In genomic region chr6:134908906-134909516, GRCh38 we compare ENCODE assay signal across 9 cellular contexts. TPM values are rescaled to one million over a fixed set of nuclear protein-coding genes. Genes with fewer than 3 reads are reported as not detected.
DNase-seq lines count a peak whose midpoint lies in the region; ATAC-seq and TF ChIP-seq lines count a peak whose summit lies in the region.
"Had no signal": no experiment of that assay in that cellular context is flagged by ENCODE, and none has a peak within 500 bp of the region (broad histone marks: within the 10 kb centered on the region; RNA-seq: fewer than 3 reads in every experiment).

No MANE protein-coding gene starts in this region.

- POLR2A ChIA-PET in HCT116 (lab: Charles Lee), result interaction anchor here (1.0 to 1.4 kb wide), 2 partner anchors 10 to 12 kb away, joined by 3 to 4 read pairs; no protein-coding TSS in a partner anchor

- intact Hi-C loops in HCT116 (cut with micrococcal nuclease) (no loop called here), sciatic nerve (cut with DNase I) (no loop called here)

- RAD21 ChIA-PET in HCT116 (lab: Charles Lee; ENCODE audit: low non-redundant PET in 1 of 2, low total read pairs in 2 of 2, uncharacterized antibody in 2 of 2, unreplicated experiment in 2 of 2), result no interaction called here

- H3K4me1 ChIP-seq in HCT116 (ENCODE audit: control insufficient read depth in 1 of 2, insufficient read depth in 2 of 2, low read length in 2 of 2) (peaks cover 12 to 30% of the 10 kb centered on the region in 2 experiments), foreskin keratinocyte (peaks cover 42% of the 10 kb centered on the region), SJCRH30 (no peaks in the 10 kb centered on the region)

- BruUV-seq in HCT116 (replicated peaks; lab: Mats Ljungman, UMichigan), result no TSS peak

- TF ChIP-seq CTCF in HCT116 (IDR thresholded peaks at IDR 0.05 in 2 of 3, conservative IDR thresholded peaks at IDR 0.05 in 1 of 3; ENCODE audit: borderline replicate concordance in 1 of 3, insufficient read depth in 1 of 3, low read depth in 2 of 3, low read length in 2 of 3), result no peak
- TF ChIP-seq CTCF in foreskin keratinocyte (conservative IDR thresholded peaks at IDR 0.05), result no peak

- H3K4me3 ChIP-seq in HCT116 (replicated peaks in 1 of 2; ENCODE audit: low read depth in 1 of 2, low read length in 2 of 2) (peak overlapping the region; percentile 21 to 27), SJCRH30 (no peak overlapping the region)

- no peaks in the 10 kb centered on the region for H3K9me2 ChIP-seq in HCT116 (ENCODE audit: insufficient read depth)

- CTCF ChIA-PET in HCT116 (lab: Charles Lee), result interaction anchor here (0.6 to 2.3 kb wide), 3 partner anchors 9 to 32 kb away, joined by 3 to 9 read pairs (median 6); no protein-coding TSS in a partner anchor

- no peaks in the 10 kb centered on the region for H3K79me2 ChIP-seq in HCT116 (ENCODE audit: insufficient read depth, low read length)

- H3K9me3 ChIP-seq in HCT116 (ENCODE audit: control insufficient read depth in 1 of 2, insufficient read depth in 1 of 2, low read depth in 1 of 2, low read length in 2 of 2) (no peaks in the 10 kb centered on the region), SJCRH30 (replicated peaks) (no peaks in the 10 kb centered on the region)

- peak overlapping the region; percentile 40; the same call in 1 of the 2 replicates for H3K27ac ChIP-seq in HCT116 (ENCODE audit: low read depth, low read length)
- H3K27ac ChIP-seq in foreskin keratinocyte, result peak overlapping the region; percentile 100
- no peak overlapping the region for H3K27ac ChIP-seq in SJCRH30
- H3K27ac ChIP-seq: KMS-11 had no signal

- no peaks in the 10 kb centered on the region for H4K20me1 ChIP-seq in HCT116 (ENCODE audit: insufficient read depth)

- TF ChIP-seq POLR2A in HCT116 (IDR thresholded peaks at IDR 0.05; ENCODE audit: borderline replicate concordance, extremely low read depth, insufficient read depth, insufficient read length), result no peak

- peak overlapping the region; percentile 69 for H3K4me2 ChIP-seq in HCT116 (ENCODE audit: low read length)
- H3K4me2 ChIP-seq: KMS-11 had no signal

- no peak for TF ChIP-seq RAD21 in HCT116 (IDR thresholded peaks at IDR 0.05; ENCODE audit: low read depth)

- H3K27me3 ChIP-seq in HCT116 (ENCODE audit: insufficient read depth, low read length) (no peaks in the 10 kb centered on the region), foreskin keratinocyte (no peaks in the 10 kb centered on the region), SJCRH30 (no peaks in the 10 kb centered on the region)

- peak overlapping the region; percentile 34 for H2AFZ ChIP-seq in HCT116 (ENCODE audit: low read depth, low read length, poor library complexity, severe bottlenecking)

- peak overlapping the region; percentile 37 for H3K9ac ChIP-seq in HCT116 (ENCODE audit: low read length)
- H3K9ac ChIP-seq: KMS-11 had no signal

- DNase-seq in HCT116 (ENCODE audit: low read depth, low spot score) (peak; percentile 64), SK-MEL-5 (ENCODE audit: low read depth, low spot score) (peak; percentile 67), foreskin keratinocyte (peak; percentile 100), sciatic nerve (ENCODE audit: low spot score) (peak; percentile 77), SJCRH30 (no peak)
- DNase-seq in effector CD8-positive, alpha-beta T cell (lab: John Stamatoyannopoulos, UW), result no peak

- ATAC-seq in HCT116, result peak; percentile 80
- peak; percentile 87 for ATAC-seq in foreskin keratinocyte
- peak; percentile 97 for ATAC-seq in sciatic nerve
- ATAC-seq in GM21723 (IDR thresholded peaks at IDR 0.05; ENCODE audit: unreplicated experiment), result no peak
- ATAC-seq in HG02973 (IDR thresholded peaks at IDR 0.05; ENCODE audit: unreplicated experiment), result no peak

- in situ Hi-C loops in SK-MEL-5 (cut with HindIII; ENCODE audit: low pct_unique_long_range_greater_than_20kb, low sequenced_read_pairs), result no loop called here

- H3K36me3 ChIP-seq in HCT116 (ENCODE audit: control insufficient read depth in 1 of 2, insufficient read depth in 2 of 2, low read length in 2 of 2), result no peaks in the 10 kb centered on the region
- H3K36me3 ChIP-seq in SJCRH30, result no peaks in the 10 kb centered on the region

TF ChIP-seq in HCT116, 20 proteins besides CTCF, POLR2A, EP300 and RAD21:
- TF ChIP-seq TCF7L2 (IDR thresholded peaks at IDR 0.05; ENCODE audit: borderline replicate concordance, extremely low read depth, insufficient read depth, insufficient read length) (no peak), JUND (IDR thresholded peaks at IDR 0.05) (peak; percentile 62), ELF1 (IDR thresholded peaks at IDR 0.05; ENCODE audit: borderline replicate concordance, low read depth) (no peak), ZFX (IDR thresholded peaks at IDR 0.05) (no peak), EZH2 (IDR thresholded peaks at IDR 0.05) (no peak), REST (IDR thresholded peaks at IDR 0.05; ENCODE audit: low read depth) (no peak), FOSL1 (IDR thresholded peaks at IDR 0.05; ENCODE audit: low read depth) (peak; percentile 68), CBX3 (IDR thresholded peaks at IDR 0.05; ENCODE audit: low read depth) (peak; percentile 16; the same call in 1 of the 2 replicates), MAX (IDR thresholded peaks at IDR 0.05) (peak; percentile 78), SIN3A (IDR thresholded peaks at IDR 0.05; ENCODE audit: low read depth) (peak; percentile 63; the same call in 1 of the 2 replicates), ZBTB33 (IDR thresholded peaks at IDR 0.05; ENCODE audit: extremely low read depth, insufficient replicate concordance, low read length) (no peak), SP1 (IDR thresholded peaks at IDR 0.05; ENCODE audit: low read depth) (peak; percentile 7; the same call in 1 of the 2 replicates)

RNA-seq across cellular contexts. Expression of gene ALDH8A1, which starts 40.9 kb away (rescaled TPM):
- total RNA-seq in HCT116 (2021; ENCODE audit: unreplicated experiment) (1.4 TPM), foreskin keratinocyte (0.04 TPM in 1 of 2 replicates, not detected in the other), sciatic nerve (3.3 TPM)
- 1.2 and 2.3 TPM in 2 replicates for polyA plus RNA-seq in HCT116 (2012)
- not detected in 2 replicates for total RNA-seq in SK-MEL-5 (2014; rRNA removed; shearing (Covaris generic))
- polyA plus RNA-seq in SK-MEL-5 (2015; cell fraction: cytosol; rRNA removed), result 0.43 TPM in 1 of 2 replicates, not detected in the other
- 0.22 and 0.45 TPM in 2 replicates for polyA plus RNA-seq in SK-MEL-5 (2015; cell fraction: nucleus; rRNA removed)
- polyA plus RNA-seq in foreskin keratinocyte, result 0.03 TPM in 1 of 2 replicates, not detected in the other
- total RNA-seq in SJCRH30 (2014; rRNA removed; shearing (Covaris generic)), result 0.08 TPM in 1 of 2 replicates, not detected in the other

Comparison
In these comparisons a context has a peak if more than half of its experiments do, and no peak if none do; other contexts are left out.
1. ATAC-seq: peak in HCT116 (single experiment), foreskin keratinocyte (single experiment) and sciatic nerve (single experiment); none in GM21723 (single experiment) and HG02973 (single experiment).
2. DNase-seq: peak in HCT116 (single experiment), SK-MEL-5 (single experiment), foreskin keratinocyte (2 of 2) and sciatic nerve (single experiment); none in effector CD8-positive, alpha-beta T cell (single experiment) and SJCRH30 (0 of 2).